ENCODE assay signal across 12 cellular contexts in the genomic region with DNA sequence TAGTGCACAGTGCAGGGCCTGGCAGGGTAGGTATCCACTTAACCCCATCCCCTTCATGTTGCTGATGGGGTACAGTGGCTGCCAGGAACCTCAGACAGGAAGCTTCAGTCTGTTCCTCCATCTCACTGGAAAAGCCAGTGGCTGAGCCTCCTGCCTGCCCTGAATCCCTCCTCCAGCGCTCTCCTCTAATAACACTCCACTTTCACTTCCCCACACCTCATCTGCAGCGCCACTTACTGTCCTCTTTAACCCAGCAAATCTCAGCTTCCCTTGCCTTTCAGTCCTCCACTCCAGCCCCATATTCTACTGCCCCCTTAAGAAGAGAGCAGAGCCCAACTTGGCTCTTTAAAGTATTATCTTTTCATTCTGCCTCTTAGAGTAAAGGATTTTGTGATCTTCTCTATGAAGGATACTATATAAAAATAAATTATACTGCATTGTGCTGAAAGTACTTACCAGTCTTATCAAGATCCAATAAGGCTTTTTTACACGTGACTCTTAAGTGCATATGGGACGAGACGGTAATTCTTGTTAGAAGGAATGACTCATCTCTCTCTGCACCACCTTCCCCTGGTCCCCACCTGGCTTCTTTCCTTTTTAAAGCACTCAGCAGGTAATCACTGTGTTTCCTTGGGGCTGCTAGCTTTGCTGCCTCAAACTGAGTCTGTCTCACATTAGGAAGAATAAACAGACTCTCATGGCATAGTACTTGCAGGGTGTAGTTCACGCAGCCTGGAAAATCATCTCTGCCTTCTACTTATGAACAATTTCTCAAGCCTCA.
A peak's percentile ranks its signal among the peaks of the same experiment; 100 is the strongest.
DNase-seq lines count a peak whose midpoint lies in the region; ATAC-seq and TF ChIP-seq lines count a peak whose summit lies in the region.
"Had no signal": no experiment of that assay in that cellular context is flagged by ENCODE, and none has a peak within 500 bp of the region (broad histone marks: within the 10 kb centered on the region; RNA-seq: fewer than 3 reads in every experiment).

No MANE protein-coding gene starts in this region.

- H3K27me3 ChIP-seq in PC-3 (ENCODE audit: low read length): no peaks in the 10 kb centered on the region
- peaks cover 4% of the 10 kb centered on the region for H3K27me3 ChIP-seq in CD4-positive, alpha-beta T cell (ENCODE audit: control insufficient read depth, insufficient read depth, low read length)

- H3K79me2 ChIP-seq in PC-3 (ENCODE audit: low read length): no peaks in the 10 kb centered on the region

- H3F3A ChIP-seq in PC-3 (ENCODE audit: low read length, unreplicated experiment): no peaks in the 10 kb centered on the region

- no TSS peak for BruUV-seq in PC-3 (replicated peaks; lab: Mats Ljungman, UMichigan)

- H2AFZ ChIP-seq in PC-3 (ENCODE audit: low read length): no peak overlapping the region

- peak; percentile 16; the same call in 1 of the 2 replicates for ATAC-seq in PC-3
- ATAC-seq in CD4-positive, alpha-beta T cell (ENCODE audit: poor library complexity): no peak
- ATAC-seq in stimulated activated effector memory CD8-positive, alpha-beta T cell treated with anti-CD3 and anti-CD28 coated beads, Interleukin-12 subunit alpha, Interleukin-12 subunit beta, amount 100 ng/mL, for 72 hours: no peak
- ATAC-seq: activated naive CD8-positive, alpha-beta T cell treated with anti-CD3 and anti-CD28 coated beads, Interleukin-2, amount 50 U/mL, for 24 hours had no signal

- intact Hi-C loops in PC-3 (cut with micrococcal nuclease): no loop called here
- intact Hi-C loops in CD4-positive, alpha-beta T cell (cut with DNase I, micrococcal nuclease): no loop called here

- H3K4me1 ChIP-seq in PC-3 (ENCODE audit: insufficient read depth, low read length): peaks cover 21% of the 10 kb centered on the region

- DNase-seq in Ammon's horn (ENCODE audit: low spot score) (peak; percentile 35), HCEC 1CT (peak; percentile 9), PC-3 (no peak), iPS-NIHi7 (ENCODE audit: extremely low spot score) (peak; percentile 51), HEK293T (ENCODE audit: extremely low spot score) (no peak)
- DNase-seq in CD4-positive, alpha-beta T cell: no peak
- no peak for DNase-seq in stimulated activated CD4-positive, alpha-beta T cell treated with anti-CD3 and anti-CD28 coated beads, Interleukin-12 subunit alpha, Interleukin-12 subunit beta, amount 100 ng/mL, for 4 hours
- DNase-seq in stimulated activated effector memory CD8-positive, alpha-beta T cell treated with anti-CD3 and anti-CD28 coated beads, Interleukin-12 subunit alpha, Interleukin-12 subunit beta, amount 100 ng/mL, for 72 hours (ENCODE audit: low spot score in 2 of 2): no peak
- DNase-seq: activated naive CD8-positive, alpha-beta T cell treated with anti-CD3 and anti-CD28 coated beads, Interleukin-2, amount 50 U/mL, for 24 hours; CD4-positive, CD25-positive, alpha-beta regulatory T cell; NCI-H2029 treated with DMSO at 0.1 percent for 48 hours; T-helper 1 cell had no signal

- TF ChIP-seq CTCF in PC-3 (conservative IDR thresholded peaks at IDR 0.05; ENCODE audit: low read depth, low read length): no peak
- no peak for TF ChIP-seq CTCF in CD4-positive, alpha-beta T cell (IDR thresholded peaks at IDR 0.05)

- H3K4me2 ChIP-seq in PC-3 (ENCODE audit: low read length): no peak overlapping the region

- CTCF ChIA-PET in PC-3 (lab: Charles Lee) (no interaction called here), HEK293T (lab: Yijun Ruan, JAX) (interaction anchor here (0.6 to 1.0 kb wide), 3 partner anchors 15 to 167 kb away, joined by 3 to 4 read pairs (median 3); no protein-coding TSS in a partner anchor)
- CTCF ChIA-PET in CD4-positive, alpha-beta T cell (lab: Charles Lee): no interaction called here

- no peaks in the 10 kb centered on the region for H3K27me3 Mint-ChIP-seq in CD4-positive, alpha-beta T cell

- no peak overlapping the region for H3K27ac Mint-ChIP-seq in CD4-positive, alpha-beta T cell
- H3K27ac Mint-ChIP-seq in stimulated activated effector memory CD8-positive, alpha-beta T cell treated with anti-CD3 and anti-CD28 coated beads, Interleukin-12 subunit alpha, Interleukin-12 subunit beta, amount 100 ng/mL, for 72 hours: no peak overlapping the region
- H3K27ac Mint-ChIP-seq: activated naive CD8-positive, alpha-beta T cell treated with anti-CD3 and anti-CD28 coated beads, Interleukin-2, amount 50 U/mL, for 24 hours had no signal

- POLR2A ChIA-PET in PC-3 (lab: Charles Lee; ENCODE audit: unreplicated experiment) (no interaction called here), HEK293T (lab: Yijun Ruan, JAX) (no interaction called here)
- POLR2A ChIA-PET in CD4-positive, alpha-beta T cell (lab: Charles Lee): no interaction called here

- no peak overlapping the region for H3K9ac ChIP-seq in PC-3 (ENCODE audit: low read length)

- H3K36me3 Mint-ChIP-seq in CD4-positive, alpha-beta T cell (ENCODE audit: low read depth): no peaks in the 10 kb centered on the region
- H3K36me3 Mint-ChIP-seq in stimulated activated effector memory CD8-positive, alpha-beta T cell treated with anti-CD3 and anti-CD28 coated beads, Interleukin-12 subunit alpha, Interleukin-12 subunit beta, amount 100 ng/mL, for 72 hours: no peaks in the 10 kb centered on the region
- H3K36me3 Mint-ChIP-seq: CD4-positive, CD25-positive, alpha-beta regulatory T cell had no signal

- no peaks in the 10 kb centered on the region for H3K9me3 ChIP-seq in PC-3 (ENCODE audit: low read length)
- no peaks in the 10 kb centered on the region for H3K9me3 ChIP-seq in CD4-positive, alpha-beta T cell (ENCODE audit: control insufficient read depth, low read length)

- H3K9me3 Mint-ChIP-seq in CD4-positive, alpha-beta T cell: no peaks in the 10 kb centered on the region
- peaks cover 4% of the 10 kb centered on the region for H3K9me3 Mint-ChIP-seq in stimulated activated effector memory CD8-positive, alpha-beta T cell treated with anti-CD3 and anti-CD28 coated beads, Interleukin-12 subunit alpha, Interleukin-12 subunit beta, amount 100 ng/mL, for 72 hours
- H3K9me3 Mint-ChIP-seq: activated naive CD8-positive, alpha-beta T cell treated with anti-CD3 and anti-CD28 coated beads, Interleukin-2, amount 50 U/mL, for 24 hours had no signal

- no peak overlapping the region for H3K4me3 ChIP-seq in PC-3 (ENCODE audit: low read length)

- H3K4me3 Mint-ChIP-seq in CD4-positive, alpha-beta T cell: no peak overlapping the region
- H3K4me3 Mint-ChIP-seq in stimulated activated effector memory CD8-positive, alpha-beta T cell treated with anti-CD3 and anti-CD28 coated beads, Interleukin-12 subunit alpha, Interleukin-12 subunit beta, amount 100 ng/mL, for 72 hours: no peak overlapping the region
- H3K4me3 Mint-ChIP-seq: activated naive CD8-positive, alpha-beta T cell treated with anti-CD3 and anti-CD28 coated beads, Interleukin-2, amount 50 U/mL, for 24 hours; CD4-positive, CD25-positive, alpha-beta regulatory T cell had no signal

- no peaks in the 10 kb centered on the region for H3K4me1 Mint-ChIP-seq in CD4-positive, alpha-beta T cell (ENCODE audit: low read depth)
- no peaks in the 10 kb centered on the region for H3K4me1 Mint-ChIP-seq in stimulated activated effector memory CD8-positive, alpha-beta T cell treated with anti-CD3 and anti-CD28 coated beads, Interleukin-12 subunit alpha, Interleukin-12 subunit beta, amount 100 ng/mL, for 72 hours
- H3K4me1 Mint-ChIP-seq: activated naive CD8-positive, alpha-beta T cell treated with anti-CD3 and anti-CD28 coated beads, Interleukin-2, amount 50 U/mL, for 24 hours; CD4-positive, CD25-positive, alpha-beta regulatory T cell had no signal

- H3K9me2 ChIP-seq in PC-3 (replicated peaks; ENCODE audit: low read length): no peaks in the 10 kb centered on the region

- H4K20me1 ChIP-seq in PC-3 (ENCODE audit: low read length): no peaks in the 10 kb centered on the region

- H3K27ac ChIP-seq in PC-3 (ENCODE audit: low read length): no peak overlapping the region
- H3K27ac ChIP-seq in CD4-positive, alpha-beta T cell (ENCODE audit: low read depth, low read length): no peak overlapping the region

- no peaks in the 10 kb centered on the region for H3K36me3 ChIP-seq in PC-3 (ENCODE audit: low read depth, low read length)

TF ChIP-seq in HEK293T, 16 proteins besides CTCF, POLR2A, EP300 and RAD21:
- no peak for TF ChIP-seq FOXK2 (IDR thresholded peaks at IDR 0.05)
- TF ChIP-seq ZNF384 (IDR thresholded peaks at IDR 0.05): no peak
- TF ChIP-seq L3MBTL2 (conservative IDR thresholded peaks at IDR 0.05): no peak
- TF ChIP-seq ELF4 (IDR thresholded peaks at IDR 0.05): no peak
- no peak for TF ChIP-seq SUZ12 (IDR thresholded peaks at IDR 0.05)
- TF ChIP-seq, protein P1, sequence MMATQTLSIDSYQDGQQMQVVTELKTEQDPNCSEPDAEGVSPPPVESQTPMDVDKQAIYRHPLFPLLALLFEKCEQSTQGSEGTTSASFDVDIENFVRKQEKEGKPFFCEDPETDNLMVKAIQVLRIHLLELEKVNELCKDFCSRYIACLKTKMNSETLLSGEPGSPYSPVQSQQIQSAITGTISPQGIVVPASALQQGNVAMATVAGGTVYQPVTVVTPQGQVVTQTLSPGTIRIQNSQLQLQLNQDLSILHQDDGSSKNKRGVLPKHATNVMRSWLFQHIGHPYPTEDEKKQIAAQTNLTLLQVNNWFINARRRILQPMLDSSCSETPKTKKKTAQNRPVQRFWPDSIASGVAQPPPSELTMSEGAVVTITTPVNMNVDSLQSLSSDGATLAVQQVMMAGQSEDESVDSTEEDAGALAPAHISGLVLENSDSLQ (IDR thresholded peaks at IDR 0.05): no peak
- no peak for TF ChIP-seq BHLHE40 (IDR thresholded peaks at IDR 0.05; ENCODE audit: borderline replicate concordance)
- no peak for TF ChIP-seq NFRKB (IDR thresholded peaks at IDR 0.05)
- no peak for TF ChIP-seq LEF1 (IDR thresholded peaks at IDR 0.05; ENCODE audit: borderline replicate concordance)
- TF ChIP-seq TARDBP (IDR thresholded peaks at IDR 0.05): no peak
- TF ChIP-seq FOXA1 (IDR thresholded peaks at IDR 0.05): no peak
- TF ChIP-seq FOXM1 (IDR thresholded peaks at IDR 0.05; ENCODE audit: borderline replicate concordance): no peak
- no peak for TF ChIP-seq HDGF (IDR thresholded peaks at IDR 0.05; ENCODE audit: borderline replicate concordance)
- no peak for TF ChIP-seq SP1 (IDR thresholded peaks at IDR 0.05)
- no peak for TF ChIP-seq ARNT (IDR thresholded peaks at IDR 0.05)
- TF ChIP-seq CTBP1 (IDR thresholded peaks at IDR 0.05; ENCODE audit: borderline replicate concordance): no peak

Comparison
In these comparisons a context has a peak if more than half of its experiments do, and no peak if none do; other contexts are left out.
1. DNase-seq: peak in Ammon's horn (single experiment), HCEC 1CT (single experiment) and iPS-NIHi7 (single experiment); none in PC-3 (single experiment), CD4-positive, alpha-beta T cell (0 of 10), stimulated activated CD4-positive, alpha-beta T cell treated with anti-CD3 and anti-CD28 coated beads, Interleukin-12 subunit alpha, Interleukin-12 subunit beta, amount 100 ng/mL, for 4 hours (single experiment), stimulated activated effector memory CD8-positive, alpha-beta T cell treated with anti-CD3 and anti-CD28 coated beads, Interleukin-12 subunit alpha, Interleukin-12 subunit beta, amount 100 ng/mL, for 72 hours (0 of 2) and HEK293T (single experiment).